8 cellular contexts compared by ENCODE assay signal in genomic region chr6:91826128-91826527, GRCh38.
"Had no signal": no experiment of that assay in that cellular context is flagged by ENCODE, and none has a peak within 500 bp of the region (broad histone marks: within the 10 kb centered on the region; RNA-seq: fewer than 3 reads in every experiment).

No MANE protein-coding gene starts in this region.

- DNase-seq: IMR-90, KBM-7, KG1 had no signal

- FAIRE-seq: HepG2, HTR-8/SVneo, K562 had no signal

- H3K9ac ChIP-seq: KMS-11 had no signal

- H3K4me3 ChIP-seq: K562 had no signal

- ATAC-seq: HepG2, K562 had no signal

- H3K4me2 ChIP-seq: KMS-11 had no signal

- H3K27ac ChIP-seq: HL-60, KMS-11 had no signal
